ENCODE assay signal across 12 cellular contexts in genomic region chr15:29938701-29939340, GRCh38.
DNase-seq lines count a peak whose midpoint lies in the region; ATAC-seq, FAIRE-seq and TF ChIP-seq lines count a peak whose summit lies in the region.
"Had no signal": no experiment of that assay in that cellular context is flagged by ENCODE, and none has a peak within 500 bp of the region (broad histone marks: within the 10 kb centered on the region; RNA-seq: fewer than 3 reads in every experiment).

No MANE protein-coding gene starts in this region.

- FAIRE-seq in bronchial epithelial cell (lab: Jason Lieb, UNC), result peak; percentile 55

- ATAC-seq in lower lobe of right lung (no peak), GM21515 (IDR thresholded peaks at IDR 0.05; ENCODE audit: unreplicated experiment) (no peak)
- ATAC-seq in naive thymus-derived CD4-positive, alpha-beta T cell, result no peak
- ATAC-seq: activated T-helper 17 cell treated with anti-CD3 and anti-CD28 coated beads, Interleukin-2, amount 50 U/mL, for 72 hours; WTC11 had no signal

- intact Hi-C loops in lower lobe of right lung (cut with DNase I), result no loop called here
- intact Hi-C loops in naive thymus-derived CD4-positive, alpha-beta T cell (cut with micrococcal nuclease), result no loop called here

- H3K36me3 ChIP-seq in BJ (ENCODE audit: control insufficient read depth, insufficient read depth, low read length) (no peaks in the 10 kb centered on the region), bronchial epithelial cell (ENCODE audit: control insufficient read depth, insufficient read depth, low read length) (no peaks in the 10 kb centered on the region), lower lobe of right lung (no peaks in the 10 kb centered on the region)
- H3K36me3 ChIP-seq in naive thymus-derived CD4-positive, alpha-beta T cell (ENCODE audit: control insufficient read depth in 2 of 3, insufficient read depth in 3 of 3, low read length in 3 of 3), result no peaks in the 10 kb centered on the region

- TF ChIP-seq CTCF in BJ (IDR thresholded peaks at IDR 0.05; ENCODE audit: insufficient read depth, low read depth, low read length) (peak; percentile 14; the same call in 1 of the 2 replicates), LNCAP (IDR thresholded peaks at IDR 0.05) (peak; percentile 44), bronchial epithelial cell (IDR thresholded peaks at IDR 0.05; ENCODE audit: insufficient read depth, low read length, severe bottlenecking) (peak; percentile 34), lower lobe of right lung (IDR thresholded peaks at IDR 0.05) (peak; percentile 22)

- no peak overlapping the region for H3K4me3 Mint-ChIP-seq in naive thymus-derived CD4-positive, alpha-beta T cell
- H3K4me3 Mint-ChIP-seq: activated T-helper 17 cell treated with anti-CD3 and anti-CD28 coated beads, Interleukin-2, amount 50 U/mL, for 72 hours; WTC11 had no signal

- H3K27me3 ChIP-seq in BJ (ENCODE audit: control insufficient read depth, insufficient read depth, low read length), result no peaks in the 10 kb centered on the region
- no peaks in the 10 kb centered on the region for H3K27me3 ChIP-seq in bronchial epithelial cell (ENCODE audit: control insufficient read depth, insufficient read depth, low read length)
- H3K27me3 ChIP-seq in lower lobe of right lung (ENCODE audit: low read depth), result no peaks in the 10 kb centered on the region
- no peaks in the 10 kb centered on the region for H3K27me3 ChIP-seq in naive thymus-derived CD4-positive, alpha-beta T cell (ENCODE audit: control insufficient read depth in 2 of 2, insufficient read depth in 2 of 2, low read length in 2 of 2)

- POLR2A ChIA-PET in BJ (lab: Charles Lee), result no interaction called here
- POLR2A ChIA-PET in naive thymus-derived CD4-positive, alpha-beta T cell (lab: Charles Lee), result no interaction called here

- CTCF ChIA-PET in BJ (lab: Yijun Ruan, JAX), result interaction anchor here (1.7 kb wide), 1 partner anchor 191 kb away, joined by 4 read pairs; no protein-coding TSS in a partner anchor
- CTCF ChIA-PET in naive thymus-derived CD4-positive, alpha-beta T cell (lab: Charles Lee), result no interaction called here

- H3K9me3 Mint-ChIP-seq in naive thymus-derived CD4-positive, alpha-beta T cell, result no peaks in the 10 kb centered on the region
- H3K9me3 Mint-ChIP-seq: activated T-helper 17 cell treated with anti-CD3 and anti-CD28 coated beads, Interleukin-2, amount 50 U/mL, for 72 hours; WTC11 had no signal

- no peak overlapping the region for H3K27ac ChIP-seq in lower lobe of right lung
- no peak overlapping the region for H3K27ac ChIP-seq in naive thymus-derived CD4-positive, alpha-beta T cell (ENCODE audit: low read depth, low read length)

- no peaks in the 10 kb centered on the region for H3K4me1 ChIP-seq in lower lobe of right lung
- no peaks in the 10 kb centered on the region for H3K4me1 ChIP-seq in naive thymus-derived CD4-positive, alpha-beta T cell (ENCODE audit: control insufficient read depth in 2 of 2, insufficient read depth in 2 of 2, low read length in 2 of 2)

- H3K4me3 ChIP-seq in BJ (ENCODE audit: low read depth, low read length) (no peak overlapping the region), bronchial epithelial cell (ENCODE audit: low read depth, low read length) (no peak overlapping the region), lower lobe of right lung (no peak overlapping the region)
- H3K4me3 ChIP-seq in naive thymus-derived CD4-positive, alpha-beta T cell (ENCODE audit: low read length), result no peak overlapping the region

- peaks cover 0 to 25% (median 21%) of the 10 kb centered on the region in 5 donors for H3K27me3 Mint-ChIP-seq in naive thymus-derived CD4-positive, alpha-beta T cell

- DNase-seq in BJ (ENCODE audit: low read depth) (no peak), bronchial epithelial cell (ENCODE audit: low read depth) (no peak), lower lobe of right lung (no peak), T-helper 1 cell (no peak), SIG-M5 treated with dmso at 0.1 percent for 504 hours (lab: John Stamatoyannopoulos, UW; ENCODE audit: unreplicated experiment) (no peak)
- DNase-seq in naive thymus-derived CD4-positive, alpha-beta T cell, result no peak
- DNase-seq: CD4-positive, alpha-beta memory T cell; NCI-H1092 treated with DMSO at 0.1 percent for 48 hours had no signal

- no peaks in the 10 kb centered on the region for H3K4me1 Mint-ChIP-seq in naive thymus-derived CD4-positive, alpha-beta T cell
- H3K4me1 Mint-ChIP-seq: activated T-helper 17 cell treated with anti-CD3 and anti-CD28 coated beads, Interleukin-2, amount 50 U/mL, for 72 hours; CD4-positive, alpha-beta memory T cell had no signal

- H3K27ac Mint-ChIP-seq in naive thymus-derived CD4-positive, alpha-beta T cell, result no peak overlapping the region
- H3K27ac Mint-ChIP-seq: activated T-helper 17 cell treated with anti-CD3 and anti-CD28 coated beads, Interleukin-2, amount 50 U/mL, for 72 hours; CD4-positive, alpha-beta memory T cell; WTC11 had no signal

- no peaks in the 10 kb centered on the region for H3K9me3 ChIP-seq in lower lobe of right lung
- H3K9me3 ChIP-seq in naive thymus-derived CD4-positive, alpha-beta T cell (ENCODE audit: control insufficient read depth in 2 of 3, low read length in 3 of 3), result no peaks in the 10 kb centered on the region

- no peaks in the 10 kb centered on the region for H3K36me3 Mint-ChIP-seq in naive thymus-derived CD4-positive, alpha-beta T cell
- H3K36me3 Mint-ChIP-seq: CD4-positive, alpha-beta memory T cell; WTC11 had no signal
